22 cellular contexts compared by ENCODE assay signal in the genomic region with DNA sequence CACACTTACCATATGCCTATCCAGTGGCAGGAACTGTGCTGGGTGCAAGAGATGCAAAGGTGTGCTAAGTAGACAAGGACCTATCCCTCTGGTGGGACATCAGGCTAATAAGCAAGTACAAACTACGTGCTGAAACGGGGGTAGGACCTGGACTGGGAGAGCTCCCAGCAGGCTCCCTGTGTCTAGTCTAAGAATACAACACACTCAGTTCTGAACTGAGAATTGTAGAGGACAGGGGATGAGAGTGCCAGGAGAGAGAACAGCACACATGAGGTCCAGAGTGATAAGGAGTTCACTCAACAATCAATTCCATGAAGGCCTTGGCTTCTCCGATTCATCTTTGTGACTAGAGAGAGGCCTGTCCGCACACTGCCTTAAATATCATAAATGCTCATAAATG.
DNase-seq lines count a peak whose midpoint lies in the region; ATAC-seq and TF ChIP-seq lines count a peak whose summit lies in the region.
"Had no signal": no experiment of that assay in that cellular context is flagged by ENCODE, and none has a peak within 500 bp of the region (broad histone marks: within the 10 kb centered on the region; RNA-seq: fewer than 3 reads in every experiment).

No MANE protein-coding gene starts in this region.

- H3K36me3 ChIP-seq in right atrium auricular region: no peaks in the 10 kb centered on the region
- H3K36me3 ChIP-seq in CD4-positive, CD25-positive, alpha-beta regulatory T cell (ENCODE audit: control insufficient read depth, insufficient read depth, low read length): peaks cover 25% of the 10 kb centered on the region

- peaks cover 14% of the 10 kb centered on the region for H3K4me1 Mint-ChIP-seq in activated CD4-positive, alpha-beta T cell treated with anti-CD3 and anti-CD28 coated beads, Interleukin-2, amount 10 ng/mL, durations not matched to agents 24 days and 14 days
- peaks cover 0 to 18% (median 10%) of the 10 kb centered on the region in 4 donors for H3K4me1 Mint-ChIP-seq in CD4-positive, CD25-positive, alpha-beta regulatory T cell

- intact Hi-C loops in activated CD4-positive, alpha-beta T cell treated with anti-CD3 and anti-CD28 coated beads, Interleukin-2, amount 10 ng/mL, durations not matched to agents 24 days and 14 days (cut with micrococcal nuclease): loop anchor here (5.0 kb wide), 2 partner anchors 208 to 723 kb away; no protein-coding TSS in a partner anchor
- intact Hi-C loops in Right ventricle myocardium inferior (cut with DNase I): loop anchor here (5.0 kb wide), 1 partner anchor 228 kb away; no protein-coding TSS in a partner anchor
- intact Hi-C loops in dorsolateral prefrontal cortex (cut with DNase I): loop anchor here (5.0 kb wide), 4 partner anchors 213 to 723 kb away; no protein-coding TSS in a partner anchor

- H3K36me3 Mint-ChIP-seq in activated CD4-positive, alpha-beta T cell treated with anti-CD3 and anti-CD28 coated beads, Interleukin-2, amount 10 ng/mL, durations not matched to agents 24 days and 14 days (ENCODE audit: low read depth): peaks cover 25% of the 10 kb centered on the region
- H3K36me3 Mint-ChIP-seq in CD4-positive, CD25-positive, alpha-beta regulatory T cell: peaks cover 25% of the 10 kb centered on the region

- H3K4me3 ChIP-seq in right atrium auricular region: no peak overlapping the region
- no peak overlapping the region for H3K4me3 ChIP-seq in CD4-positive, CD25-positive, alpha-beta regulatory T cell (ENCODE audit: low read depth, low read length)
- no peak overlapping the region for H3K4me3 ChIP-seq in dorsolateral prefrontal cortex
- H3K4me3 ChIP-seq: BLaER1, GM12878, GM23248 had no signal

- no peaks in the 10 kb centered on the region for H3K27me3 Mint-ChIP-seq in activated CD4-positive, alpha-beta T cell treated with anti-CD3 and anti-CD28 coated beads, Interleukin-2, amount 10 ng/mL, durations not matched to agents 24 days and 14 days
- no peaks in the 10 kb centered on the region for H3K27me3 Mint-ChIP-seq in CD4-positive, CD25-positive, alpha-beta regulatory T cell
- H3K27me3 Mint-ChIP-seq: B cell; CD4-positive, alpha-beta T cell; CD8-positive, alpha-beta memory T cell had no signal

- peak; percentile 58 for ATAC-seq in Right ventricle myocardium inferior
- no peak for ATAC-seq in CD4-positive, CD25-positive, alpha-beta regulatory T cell (ENCODE audit: low read depth in 2 of 2)
- ATAC-seq: GM12878 had no signal

- no peaks in the 10 kb centered on the region for H3K9me3 ChIP-seq in right atrium auricular region
- no peaks in the 10 kb centered on the region for H3K9me3 ChIP-seq in CD4-positive, CD25-positive, alpha-beta regulatory T cell (ENCODE audit: control insufficient read depth in 2 of 2, low read length in 2 of 2)
- H3K9me3 ChIP-seq: BLaER1 had no signal

- no peaks in the 10 kb centered on the region for H3K9me3 Mint-ChIP-seq in activated CD4-positive, alpha-beta T cell treated with anti-CD3 and anti-CD28 coated beads, Interleukin-2, amount 10 ng/mL, durations not matched to agents 24 days and 14 days
- no peaks in the 10 kb centered on the region for H3K9me3 Mint-ChIP-seq in CD4-positive, CD25-positive, alpha-beta regulatory T cell
- H3K9me3 Mint-ChIP-seq: CD4-positive, alpha-beta T cell; CD8-positive, alpha-beta memory T cell had no signal

- peaks cover 0 to 48% of the 10 kb centered on the region in 2 donors for H3K4me1 ChIP-seq in right atrium auricular region
- H3K4me1 ChIP-seq in CD4-positive, CD25-positive, alpha-beta regulatory T cell (ENCODE audit: control insufficient read depth, insufficient read depth, low read length, poor library complexity, severe bottlenecking): no peaks in the 10 kb centered on the region
- H3K4me1 ChIP-seq: BLaER1 had no signal

- no peak for TF ChIP-seq CTCF in right atrium auricular region (IDR thresholded peaks at IDR 0.05)
- TF ChIP-seq CTCF in dorsolateral prefrontal cortex (IDR thresholded peaks at IDR 0.05 in 54 of 56, conservative IDR thresholded peaks at IDR 0.05 in 2 of 56; ENCODE audit: low read depth in 1 of 56, partially characterized antibody in 56 of 56): no peak

- H3K27me3 ChIP-seq in right atrium auricular region: no peaks in the 10 kb centered on the region
- H3K27me3 ChIP-seq in CD4-positive, CD25-positive, alpha-beta regulatory T cell (ENCODE audit: control insufficient read depth, insufficient read depth, low read length): no peaks in the 10 kb centered on the region
- H3K27me3 ChIP-seq in dorsolateral prefrontal cortex: no peaks in the 10 kb centered on the region
- H3K27me3 ChIP-seq: BLaER1 had no signal

- H3K27ac ChIP-seq in right atrium auricular region (peak overlapping the region in 1 of 2 donors; percentile 69), dorsolateral prefrontal cortex (peak overlapping the region in 33 of 59 donors; percentile 10 to 90 (median 78))
- no peak overlapping the region for H3K27ac ChIP-seq in CD4-positive, CD25-positive, alpha-beta regulatory T cell (ENCODE audit: insufficient read depth, low read length, poor library complexity, severe bottlenecking)
- H3K27ac ChIP-seq: 22Rv1, BLaER1, C4-2B, GM23248 had no signal

- H3K4me3 Mint-ChIP-seq in activated CD4-positive, alpha-beta T cell treated with anti-CD3 and anti-CD28 coated beads, Interleukin-2, amount 10 ng/mL, durations not matched to agents 24 days and 14 days: no peak overlapping the region
- no peak overlapping the region for H3K4me3 Mint-ChIP-seq in CD4-positive, CD25-positive, alpha-beta regulatory T cell
- H3K4me3 Mint-ChIP-seq: B cell; CD4-positive, alpha-beta T cell had no signal

- H3K27ac Mint-ChIP-seq in activated CD4-positive, alpha-beta T cell treated with anti-CD3 and anti-CD28 coated beads, Interleukin-2, amount 10 ng/mL, durations not matched to agents 24 days and 14 days: peak overlapping the region; percentile 21
- peak overlapping the region in 2 of 3 donors; percentile 38 to 47 for H3K27ac Mint-ChIP-seq in CD4-positive, CD25-positive, alpha-beta regulatory T cell
- H3K27ac Mint-ChIP-seq: B cell; CD4-positive, alpha-beta T cell had no signal

- no peak for DNase-seq in activated CD4-positive, alpha-beta T cell treated with anti-CD3 and anti-CD28 coated beads, Interleukin-2, amount 10 ng/mL, durations not matched to agents 24 days and 14 days
- no peak for DNase-seq in activated CD4-positive, alpha-beta T cell treated with anti-CD3 and anti-CD28 coated beads, Interleukin-2, amount 50 U/mL, for 4 hours
- DNase-seq in Right ventricle myocardium inferior (ENCODE audit: missing footprints) (no peak), right atrium auricular region (ENCODE audit: low spot score) (no peak), dorsolateral prefrontal cortex (no peak), NCI-H1436 treated with DMSO at 0.1 percent for 48 hours (lab: John Stamatoyannopoulos, UW) (no peak), NCI-H510A treated with DMSO at 0.1 percent for 48 hours (lab: John Stamatoyannopoulos, UW) (no peak)
- DNase-seq in CD4-positive, CD25-positive, alpha-beta regulatory T cell: no peak
- DNase-seq: CD4-positive, alpha-beta T cell; CD8-positive, alpha-beta memory T cell; DMS 273 treated with DMSO at 0.1 percent for 48 hours; DMS79; EL; GDM1; GM23248; H7; HCEC 1CT had no signal
